ENCODE assay signal across 7 cellular contexts in the genomic region with DNA sequence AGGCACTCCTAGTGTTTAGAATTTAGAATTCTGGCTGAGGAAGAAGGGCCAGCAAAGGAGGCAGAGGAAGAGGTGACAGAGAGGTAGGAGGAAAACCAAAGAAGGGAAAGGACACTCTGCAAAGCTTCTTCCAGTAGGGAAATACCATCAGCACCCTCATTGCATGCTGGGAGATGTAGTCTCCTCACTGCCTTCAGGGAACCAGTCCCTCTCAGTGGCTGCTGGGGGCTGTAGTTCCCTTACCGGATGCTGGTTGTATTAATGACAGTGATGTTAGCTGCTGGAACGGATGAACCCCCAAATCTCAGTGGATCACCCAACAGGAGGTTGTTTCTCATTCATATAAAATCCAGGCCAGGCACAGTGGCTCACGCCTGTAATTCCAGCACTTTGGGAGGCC. TPM values are rescaled to one million over a fixed set of nuclear protein-coding genes. Genes with fewer than 3 reads are reported as not detected.
A peak's percentile ranks its signal among the peaks of the same experiment; 100 is the strongest.
DNase-seq lines count a peak whose midpoint lies in the region; ATAC-seq, FAIRE-seq and TF ChIP-seq lines count a peak whose summit lies in the region.
"Had no signal": no experiment of that assay in that cellular context is flagged by ENCODE, and none has a peak within 500 bp of the region (broad histone marks: within the 10 kb centered on the region; RNA-seq: fewer than 3 reads in every experiment).

No MANE protein-coding gene starts in this region.

- TF ChIP-seq POLR2A in A549 (IDR thresholded peaks at IDR 0.05; ENCODE audit: low read length): no peak

- WGBS in A549 (ENCODE audit: missing lambda C conversion rate): 69% methylated on average over 3 of the region's 3 CpGs
- 34 to 35% (median 35%) methylated on average over 3 of the region's 3 CpGs for WGBS in psoas muscle, 3 donors

- no peak overlapping the region for H3K27ac ChIP-seq in A549
- H3K27ac ChIP-seq in psoas muscle: no peak overlapping the region
- H3K27ac ChIP-seq: epithelial cell of prostate had no signal

- no peak for TF ChIP-seq RAD21 in A549 (conservative IDR thresholded peaks at IDR 0.05 in 1 of 2, IDR thresholded peaks at IDR 0.05 in 1 of 2)

- CTCF ChIA-PET in A549 (lab: Yijun Ruan, JAX): interaction anchor here (0.6 to 8.2 kb wide), 8 partner anchors 10 to 181 kb away, joined by 3 to 41 read pairs (median 5); partner anchors contain the start of genes GRIN2D and KDELR1

- H3K4me3 ChIP-seq in A549 (no peak overlapping the region), psoas muscle (no peak overlapping the region)

- H3K36me3 ChIP-seq in psoas muscle (ENCODE audit: insufficient read depth in 1 of 2, low read depth in 1 of 2): no peaks in the 10 kb centered on the region

- ATAC-seq in A549 (peak; percentile 47 to 50; a peak in 5 of 6 replicates), GM18907 (IDR thresholded peaks at IDR 0.05; ENCODE audit: unreplicated experiment) (peak; percentile 57), psoas muscle (peak; percentile 52 to 71 (median 60)), GM21367 (IDR thresholded peaks at IDR 0.05; ENCODE audit: unreplicated experiment) (no peak)

- H3K4me1 ChIP-seq in A549: peaks cover 16% of the 10 kb centered on the region
- H3K4me1 ChIP-seq in psoas muscle: no peaks in the 10 kb centered on the region

- TF ChIP-seq CTCF in A549 (IDR thresholded peaks at IDR 0.05): no peak
- no peak for TF ChIP-seq CTCF in psoas muscle (IDR thresholded peaks at IDR 0.05)

- peaks cover 0 to 22% (median 5%) of the 10 kb centered on the region in 3 donors for H3K27me3 ChIP-seq in psoas muscle (ENCODE audit: insufficient read depth in 3 of 3, low read length in 2 of 3)

- DNase-seq in A549 (ENCODE audit: low read depth in 1 of 2, low spot score in 1 of 2) (peak in 1 of 2 experiments; percentile 78), NCI-H69 (lab: John Stamatoyannopoulos, UW) (peak; percentile 77), cerebellum (ENCODE audit: low spot score) (peak; percentile 56), psoas muscle (no peak)

- H3K9me3 ChIP-seq in A549 (no peaks in the 10 kb centered on the region), psoas muscle (no peaks in the 10 kb centered on the region)

- no peak for FAIRE-seq in A549 (lab: Jason Lieb, UNC)

- no peak for TF ChIP-seq EP300 in A549 (IDR thresholded peaks at IDR 0.05)

- intact Hi-C loops in psoas muscle (cut with DNase I): no loop called here

- POLR2A ChIA-PET in A549 (lab: Yijun Ruan, JAX): interaction anchor here (0.6 to 0.8 kb wide), 3 partner anchors 12 to 70 kb away, joined by 3 to 4 read pairs (median 4); partner anchors contain the start of gene KDELR1

- H3K4me2 ChIP-seq in A549: no peak overlapping the region

TF ChIP-seq in A549, 52 proteins besides CTCF, POLR2A, EP300 and RAD21:
- TF ChIP-seq FOSB (CRISPR knock-in tag; IDR thresholded peaks at IDR 0.05): no peak
- TF ChIP-seq E2F6 (IDR thresholded peaks at IDR 0.05; ENCODE audit: borderline replicate concordance, low read depth): no peak
- TF ChIP-seq NR3C1 (IDR thresholded peaks at IDR 0.05): no peak
- TF ChIP-seq EHMT2 (IDR thresholded peaks at IDR 0.05; ENCODE audit: low read depth): no peak
- no peak for TF ChIP-seq CHD4 (IDR thresholded peaks at IDR 0.05; ENCODE audit: borderline replicate concordance)
- TF ChIP-seq NPAS2 (CRISPR knock-in tag; IDR thresholded peaks at IDR 0.05; ENCODE audit: borderline replicate concordance): no peak
- TF ChIP-seq ZFP36 (IDR thresholded peaks at IDR 0.05; ENCODE audit: borderline replicate concordance, partially characterized antibody): no peak
- no peak for TF ChIP-seq MAFK (IDR thresholded peaks at IDR 0.05; ENCODE audit: partially characterized antibody)
- TF ChIP-seq POLR2AphosphoS2 (conservative IDR thresholded peaks at IDR 0.05; ENCODE audit: low read length): no peak
- TF ChIP-seq ZSCAN20 (CRISPR knock-in tag; IDR thresholded peaks at IDR 0.05): no peak
- no peak for TF ChIP-seq RARB (CRISPR knock-in tag; IDR thresholded peaks at IDR 0.05)
- no peak for TF ChIP-seq SREBF2 (IDR thresholded peaks at IDR 0.05)
- TF ChIP-seq, protein P1, sequence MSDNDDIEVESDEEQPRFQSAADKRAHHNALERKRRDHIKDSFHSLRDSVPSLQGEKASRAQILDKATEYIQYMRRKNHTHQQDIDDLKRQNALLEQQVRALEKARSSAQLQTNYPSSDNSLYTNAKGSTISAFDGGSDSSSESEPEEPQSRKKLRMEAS (IDR thresholded peaks at IDR 0.05): no peak
TF ChIP-seq in A549: peak in this region for 0.

RNA-seq across cellular contexts. Expression of gene GRIN2D, which starts 10.1 kb away (rescaled TPM):
- polyA plus RNA-seq in A549 (2011; rRNA removed) (2.6 and 3.4 TPM in 2 replicates), A549 (2017; fragmentation: RNase III; extraction: RNeasy Plus Mini Kit Qiagen cat#74134 plus additional on column Dnase treatment) (5.8 to 6.8 TPM (median 6.3 TPM) in 3 replicates), psoas muscle (under 1 TPM; 0.03 to 0.07 (median 0.04) TPM)
- 4.9 and 6.7 TPM in 2 replicates for polyA plus RNA-seq in A549 (2012; cell fraction: cytosol; rRNA removed)
- polyA plus RNA-seq in A549 (2012; cell fraction: nucleus; rRNA removed): 17.0 and 20.5 TPM in 2 replicates
- polyA minus RNA-seq in A549 (2011; rRNA and poly(A)+ RNA removed): 5.4 and 8.1 TPM in 2 replicates
- total RNA-seq in cerebellum (4.6 TPM), psoas muscle (under 1 TPM; 0.04 to 0.21 (median 0.06) TPM)

RNA-seq across cellular contexts. Expression of gene KDELR1, which starts 12.3 kb away (rescaled TPM):
- polyA plus RNA-seq in A549 (2011; rRNA removed) (200 and 270 TPM in 2 replicates), A549 (2017; fragmentation: RNase III; extraction: RNeasy Plus Mini Kit Qiagen cat#74134 plus additional on column Dnase treatment) (280 to 318 TPM (median 302 TPM) in 3 replicates), psoas muscle (10 to 100 TPM; 37.0 to 48.7 (median 40.0) TPM)
- 203 and 269 TPM in 2 replicates for polyA plus RNA-seq in A549 (2012; cell fraction: cytosol; rRNA removed)
- polyA plus RNA-seq in A549 (2012; cell fraction: nucleus; rRNA removed): 238 and 248 TPM in 2 replicates
- 222 and 240 TPM in 2 replicates for polyA minus RNA-seq in A549 (2011; rRNA and poly(A)+ RNA removed)
- total RNA-seq in cerebellum (32.3 TPM), psoas muscle (10 to 100 TPM; 56.5 to 71.0 (median 62.9) TPM)

RNA-seq across cellular contexts. Expression of gene SYNGR4, which starts 39.4 kb away (rescaled TPM):
- polyA plus RNA-seq in A549 (2011; rRNA removed) (2.3 and 2.9 TPM in 2 replicates), A549 (2017; fragmentation: RNase III; extraction: RNeasy Plus Mini Kit Qiagen cat#74134 plus additional on column Dnase treatment) (2.5 to 4.4 TPM (median 2.9 TPM) in 3 replicates), psoas muscle (under 1 TPM in 1 of 3 donors, not detected in 2; 0.04 TPM)
- polyA plus RNA-seq in A549 (2012; cell fraction: cytosol; rRNA removed): 4.2 and 4.7 TPM in 2 replicates
- 2.8 and 4.1 TPM in 2 replicates for polyA plus RNA-seq in A549 (2012; cell fraction: nucleus; rRNA removed)
- 4.4 and 4.7 TPM in 2 replicates for polyA minus RNA-seq in A549 (2011; rRNA and poly(A)+ RNA removed)
- total RNA-seq in cerebellum (0.27 TPM), psoas muscle (not detected)

RNA-seq across cellular contexts. Expression of gene TMEM143, which starts 39.9 kb away (rescaled TPM):
- polyA plus RNA-seq in A549 (2011; rRNA removed): 7.4 and 7.6 TPM in 2 replicates
- polyA plus RNA-seq in A549 (2012; cell fraction: cytosol; rRNA removed): 10.5 and 14.5 TPM in 2 replicates
- 33.4 and 45.5 TPM in 2 replicates for polyA plus RNA-seq in A549 (2012; cell fraction: nucleus; rRNA removed)
- 6.3 to 7.0 TPM (median 6.4 TPM) in 3 replicates for polyA plus RNA-seq in A549 (2017; fragmentation: RNase III; extraction: RNeasy Plus Mini Kit Qiagen cat#74134 plus additional on column Dnase treatment)
- polyA minus RNA-seq in A549 (2011; rRNA and poly(A)+ RNA removed): 9.5 and 15.0 TPM in 2 replicates
- 4.9 TPM for total RNA-seq in cerebellum
- 10 to 100 TPM; 52.0 to 65.1 (median 57.7) TPM for total RNA-seq in psoas muscle
- 10 to 100 TPM; 17.1 to 41.9 (median 41.5) TPM for polyA plus RNA-seq in psoas muscle

RNA-seq across cellular contexts. Expression of gene GRWD1, which starts 42.2 kb away (rescaled TPM):
- 40.0 and 48.1 TPM in 2 replicates for polyA plus RNA-seq in A549 (2011; rRNA removed)
- polyA plus RNA-seq in A549 (2012; cell fraction: cytosol; rRNA removed): 64.4 and 73.9 TPM in 2 replicates
- polyA plus RNA-seq in A549 (2012; cell fraction: nucleus; rRNA removed): 93.3 and 105 TPM in 2 replicates
- polyA plus RNA-seq in A549 (2017; fragmentation: RNase III; extraction: RNeasy Plus Mini Kit Qiagen cat#74134 plus additional on column Dnase treatment): 82.1 to 87.0 TPM (median 84.2 TPM) in 3 replicates
- polyA minus RNA-seq in A549 (2011; rRNA and poly(A)+ RNA removed): 28.1 and 30.0 TPM in 2 replicates
- 9.7 TPM for total RNA-seq in cerebellum
- total RNA-seq in psoas muscle: 10 to 100 TPM; 24.6 to 46.0 (median 40.3) TPM
- polyA plus RNA-seq in psoas muscle: 10 to 100 TPM; 24.2 to 53.7 (median 42.0) TPM

Comparison
In these comparisons a context has a peak if more than half of its experiments do, and no peak if none do; other contexts are left out.
1. DNase-seq: peak in NCI-H69 (single experiment) and cerebellum (single experiment); none in psoas muscle (0 of 2).